ENCODE assay signal across 8 cellular contexts in genomic region chr13:22915442-22916082, GRCh38.
A peak's percentile ranks its signal among the peaks of the same experiment; 100 is the strongest.
DNase-seq lines count a peak whose midpoint lies in the region; ATAC-seq, FAIRE-seq and TF ChIP-seq lines count a peak whose summit lies in the region.

No MANE protein-coding gene starts in this region.

- H3K27me3 ChIP-seq in BLaER1 treated with 17β-estradiol and CSF1 and Interleukin-3, amounts not matched to agents 10 nM and 100 nM = peaks cover 0 to 33% (median 24%) of the 10 kb centered on the region in 11 experiments; a peak in 20 of 22 replicates
- H3K27me3 ChIP-seq in MG63 (peaks cover 13% of the 10 kb centered on the region), astrocyte (ENCODE audit: insufficient read depth, low read length) (no peaks in the 10 kb centered on the region), iPS DF 6.9 (ENCODE audit: control insufficient read depth, insufficient read depth, low read length) (no peaks in the 10 kb centered on the region)

- H3K4me1 ChIP-seq in BLaER1 treated with 17β-estradiol and CSF1 and Interleukin-3, amounts not matched to agents 10 nM and 100 nM = peaks cover 0 to 4% (median 0%) of the 10 kb centered on the region in 10 experiments; a peak in 1 of 20 replicates
- H3K4me1 ChIP-seq in astrocyte (ENCODE audit: insufficient read depth, low read length) = no peaks in the 10 kb centered on the region
- no peaks in the 10 kb centered on the region for H3K4me1 ChIP-seq in iPS DF 6.9 (ENCODE audit: control insufficient read depth, insufficient read depth, low read length)

- no CpG with 5 or more reads among the region's 58 CpGs for WGBS in iPS DF 6.9 (ENCODE audit: insufficient coverage, insufficient read length)

- DNase-seq in MG63 = peak; percentile 67
- DNase-seq in astrocyte (ENCODE audit: low read depth) = peak; percentile 33
- peak; percentile 41 for DNase-seq in iPS DF 6.9 (ENCODE audit: low read depth, low spot score)
- DNase-seq in retinal pigment epithelial cell (ENCODE audit: low read depth) = peak; percentile 44
- no peak for DNase-seq in NCI-H146 treated with DMSO at 0.1 percent for 48 hours (lab: John Stamatoyannopoulos, UW; ENCODE audit: unreplicated experiment)
- DNase-seq in activated naive CD4-positive, alpha-beta T cell treated with anti-CD3 and anti-CD28 coated beads, Interleukin-2, amount 50 U/mL, for 16 hours = no peak

- peaks cover 4% of the 10 kb centered on the region for H3K27me3 Mint-ChIP-seq in astrocyte (ENCODE audit: low read depth, unreplicated experiment)

- H3K4me3 ChIP-seq in BLaER1 treated with 17β-estradiol and CSF1 and Interleukin-3, amounts not matched to agents 10 nM and 100 nM = peak overlapping the region; percentile 51 to 71 (median 60)
- H3K4me3 ChIP-seq in MG63 (peak overlapping the region; percentile 62), astrocyte (ENCODE audit: insufficient read depth, low read depth, low read length) (peak overlapping the region; percentile 64), iPS DF 6.9 (ENCODE audit: low read length) (peak overlapping the region; percentile 97), retinal pigment epithelial cell (ENCODE audit: low read length) (peak overlapping the region; percentile 75)

- no peaks in the 10 kb centered on the region for H4K20me1 ChIP-seq in BLaER1 treated with 17β-estradiol and CSF1 and Interleukin-3, amounts not matched to agents 10 nM and 100 nM
- H4K20me1 ChIP-seq in astrocyte (ENCODE audit: insufficient read depth, low read length) = no peaks in the 10 kb centered on the region

- peak overlapping the region in 8 of 11 experiments; percentile 29 to 64 (median 50); a peak in 9 of 22 replicates for H3K9ac ChIP-seq in BLaER1 treated with 17β-estradiol and CSF1 and Interleukin-3, amounts not matched to agents 10 nM and 100 nM
- H3K9ac ChIP-seq in astrocyte (ENCODE audit: low read length) = peak overlapping the region; percentile 77

- H2AFZ ChIP-seq in astrocyte (ENCODE audit: low read depth, low read length) = peak overlapping the region; percentile 94

- peak; percentile 75 for ATAC-seq in GM19324 (IDR thresholded peaks at IDR 0.05; ENCODE audit: low FRiP score, unreplicated experiment)

- no peak for FAIRE-seq in astrocyte (lab: Jason Lieb, UNC)

- no peaks in the 10 kb centered on the region for H3K9me3 ChIP-seq in BLaER1 treated with 17β-estradiol and CSF1 and Interleukin-3, amounts not matched to agents 10 nM and 100 nM (replicated peaks in 1 of 11)
- H3K9me3 ChIP-seq in MG63 = no peaks in the 10 kb centered on the region
- H3K9me3 ChIP-seq in astrocyte (ENCODE audit: insufficient read depth, low read depth, low read length) = no peaks in the 10 kb centered on the region
- no peaks in the 10 kb centered on the region for H3K9me3 ChIP-seq in iPS DF 6.9 (ENCODE audit: control insufficient read depth, insufficient read depth, low read length)

- H3K27ac ChIP-seq in BLaER1 treated with 17β-estradiol and CSF1 and Interleukin-3, amounts not matched to agents 10 nM and 100 nM = no peak overlapping the region
- H3K27ac ChIP-seq in astrocyte (ENCODE audit: low read depth, low read length) = no peak overlapping the region
- no peak overlapping the region for H3K27ac ChIP-seq in iPS DF 6.9 (ENCODE audit: low read length)

- TF ChIP-seq CTCF in astrocyte (IDR thresholded peaks at IDR 0.05; ENCODE audit: insufficient read depth, low read depth, low read length) (no peak), retinal pigment epithelial cell (conservative IDR thresholded peaks at IDR 0.05; ENCODE audit: low read depth, low read length) (no peak)

- H3K4me2 ChIP-seq in BLaER1 treated with 17β-estradiol and CSF1 and Interleukin-3, amounts not matched to agents 10 nM and 100 nM = peak overlapping the region; percentile 49 to 76 (median 61); a peak in 20 of 22 replicates
- H3K4me2 ChIP-seq in astrocyte (ENCODE audit: low read length) = peak overlapping the region; percentile 88

- H3K4me1 Mint-ChIP-seq in astrocyte (ENCODE audit: low read depth, unreplicated experiment) = no peaks in the 10 kb centered on the region

- H3K36me3 ChIP-seq in BLaER1 treated with 17β-estradiol and CSF1 and Interleukin-3, amounts not matched to agents 10 nM and 100 nM = no peaks in the 10 kb centered on the region
- H3K36me3 ChIP-seq in MG63 (no peaks in the 10 kb centered on the region), astrocyte (ENCODE audit: insufficient read depth, low read length) (no peaks in the 10 kb centered on the region), iPS DF 6.9 (ENCODE audit: control insufficient read depth, insufficient read depth, low read length) (no peaks in the 10 kb centered on the region)

- H3K27ac Mint-ChIP-seq in astrocyte (ENCODE audit: unreplicated experiment) = peak overlapping the region; percentile 58

- no peaks in the 10 kb centered on the region for H3K79me2 ChIP-seq in astrocyte (ENCODE audit: insufficient read depth, low read length)

- no peaks in the 10 kb centered on the region for H3K9me3 Mint-ChIP-seq in astrocyte (ENCODE audit: unreplicated experiment)

- peak overlapping the region; percentile 90 for H3K4me3 Mint-ChIP-seq in astrocyte (ENCODE audit: unreplicated experiment)

- H3K36me3 Mint-ChIP-seq in astrocyte (ENCODE audit: low read depth, unreplicated experiment) = no peaks in the 10 kb centered on the region

Comparison
In these comparisons a context has a peak if more than half of its experiments do, and no peak if none do; other contexts are left out.
1. DNase-seq: peak in MG63 (single experiment), astrocyte (single experiment), iPS DF 6.9 (single experiment) and retinal pigment epithelial cell (single experiment); none in NCI-H146 treated with DMSO at 0.1 percent for 48 hours (single experiment) and activated naive CD4-positive, alpha-beta T cell treated with anti-CD3 and anti-CD28 coated beads, Interleukin-2, amount 50 U/mL, for 16 hours (single experiment).
2. Peak in every context shown above with its lines, with median percentiles within 50 percentile points of each other: H3K4me3 ChIP-seq.